In the genomic region with DNA sequence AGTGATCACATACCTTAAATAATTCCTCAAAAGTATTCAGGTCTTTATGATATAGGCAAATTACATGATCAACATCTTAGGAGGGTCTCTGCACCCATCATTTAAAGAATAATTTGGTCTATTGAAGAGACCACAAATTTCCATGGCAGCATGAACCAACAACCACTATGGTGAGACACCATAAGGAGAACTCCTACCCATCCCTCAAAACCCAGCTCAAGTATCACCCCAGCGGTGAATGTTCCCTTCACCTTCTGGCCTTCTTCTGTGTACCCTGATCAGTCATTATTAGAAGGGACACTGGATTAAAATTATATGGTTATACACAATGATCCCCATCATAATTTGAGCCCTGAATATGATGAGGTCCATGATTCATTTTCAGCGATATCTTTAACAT, we compare ENCODE assay signal across 6 cellular contexts.
"Had no signal": no experiment of that assay in that cellular context is flagged by ENCODE, and none has a peak within 500 bp of the region (broad histone marks: within the 10 kb centered on the region; RNA-seq: fewer than 3 reads in every experiment).

No MANE protein-coding gene starts in this region.

- DNase-seq: IMR-90, KBM-7, KG1 had no signal

- ATAC-seq: HepG2, K562 had no signal

- H3K27ac ChIP-seq: HL-60 had no signal

- H3K4me3 ChIP-seq: K562 had no signal
